ENCODE assay signal across 15 cellular contexts in the genomic region with DNA sequence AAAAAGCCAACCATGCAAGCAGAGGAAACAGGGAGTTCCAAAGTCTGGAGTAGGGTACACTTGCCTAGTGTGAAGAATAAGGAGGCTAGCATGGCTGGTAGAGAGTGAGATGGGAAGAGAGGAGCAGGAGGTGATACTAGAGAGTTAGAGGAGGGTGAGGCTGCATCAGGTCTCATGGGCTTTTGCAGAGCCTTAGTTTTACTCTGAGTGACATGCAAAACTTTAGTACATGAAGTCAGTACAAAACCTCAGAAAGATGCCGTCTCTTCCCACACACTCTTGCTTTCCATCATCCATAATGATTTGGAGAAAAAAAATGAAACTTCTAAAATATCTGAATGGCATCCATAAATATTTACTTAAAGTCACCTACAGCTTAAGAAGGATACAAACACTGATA.
A peak's percentile ranks its signal among the peaks of the same experiment; 100 is the strongest.
DNase-seq lines count a peak whose midpoint lies in the region; ATAC-seq and TF ChIP-seq lines count a peak whose summit lies in the region.
"Had no signal": no experiment of that assay in that cellular context is flagged by ENCODE, and none has a peak within 500 bp of the region (broad histone marks: within the 10 kb centered on the region; RNA-seq: fewer than 3 reads in every experiment).

No MANE protein-coding gene starts in this region.

- CTCF ChIA-PET in GM10248 (lab: Yijun Ruan, JAX), result no interaction called here

- no peak for TF ChIP-seq CTCF in GM10248 (IDR thresholded peaks at IDR 0.05; ENCODE audit: control extremely low read depth, extremely low read depth, low read depth, missing control alignments)

- ATAC-seq in GM21360 (IDR thresholded peaks at IDR 0.05; ENCODE audit: unreplicated experiment) (peak; percentile 53), HG02642 (IDR thresholded peaks at IDR 0.05; ENCODE audit: poor library complexity, unreplicated experiment) (peak; percentile 46), HG03045 (IDR thresholded peaks at IDR 0.05; ENCODE audit: unreplicated experiment) (peak; percentile 65)

- POLR2A ChIA-PET in GM10248 (lab: Yijun Ruan, JAX), result no interaction called here

- DNase-seq in NCI-H1417 (lab: John Stamatoyannopoulos, UW) (no peak), GM10248 (ENCODE audit: extremely low spot score) (no peak), NCI-H187 treated with DMSO at 0.1 percent for 48 hours (lab: John Stamatoyannopoulos, UW) (no peak), NCI-H748 (lab: John Stamatoyannopoulos, UW; ENCODE audit: unreplicated experiment) (no peak)
- DNase-seq: CD8-positive, alpha-beta memory T cell; GF-D8; HCEC 1CT; NCI-H1436; NCI-H2081; NCI-H2227 treated with DMSO at 0.1 percent for 48 hours; NCI-H526; SJCRH30 had no signal
